Comparison of ENCODE assay signal across 21 cellular contexts in the genomic region with DNA sequence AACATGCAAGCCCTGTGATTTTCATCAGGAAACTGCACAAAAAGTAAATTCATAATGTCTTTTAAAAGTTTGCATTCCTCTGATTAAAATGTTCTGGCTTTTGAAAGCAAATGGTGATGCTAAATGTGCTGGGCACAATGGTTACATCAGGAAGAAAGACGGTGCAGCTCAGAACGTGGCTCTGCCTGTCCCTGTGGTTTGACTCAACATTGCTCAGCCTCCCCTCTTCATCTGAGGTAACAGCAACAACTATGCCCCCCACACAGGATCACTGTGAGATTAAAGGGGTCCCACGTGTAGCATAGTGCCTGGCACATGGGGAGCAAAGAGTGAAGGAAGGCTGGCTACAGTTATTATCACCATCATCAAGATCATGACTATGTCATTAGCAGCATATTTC. TPM values are rescaled to one million over a fixed set of nuclear protein-coding genes. Genes with fewer than 3 reads are reported as not detected.
DNase-seq lines count a peak whose midpoint lies in the region; ATAC-seq, FAIRE-seq and TF ChIP-seq lines count a peak whose summit lies in the region.
"Had no signal": no experiment of that assay in that cellular context is flagged by ENCODE, and none has a peak within 500 bp of the region (broad histone marks: within the 10 kb centered on the region; RNA-seq: fewer than 3 reads in every experiment).

No MANE protein-coding gene starts in this region.

- H3K9ac ChIP-seq in IMR-90 (ENCODE audit: low read depth, low read length) (no peak overlapping the region), neural progenitor cell (no peak overlapping the region)
- H3K9ac ChIP-seq: BLaER1 had no signal

- intact Hi-C loops in IMR-90 (cut with micrococcal nuclease) (no loop called here), breast epithelium (cut with DNase I; ENCODE audit: low total_unique reads) (no loop called here), esophagus squamous epithelium (cut with DNase I) (no loop called here), body of pancreas (cut with DNase I) (no loop called here)

- H2BK15ac ChIP-seq in IMR-90 (ENCODE audit: low read depth, low read length): no peak overlapping the region

- no peak overlapping the region for H2BK120ac ChIP-seq in IMR-90 (ENCODE audit: low read depth, low read length)

- H3K36me3 Mint-ChIP-seq in neural progenitor cell: peaks cover 20% of the 10 kb centered on the region
- H3K36me3 Mint-ChIP-seq: CD4-positive, CD25-positive, alpha-beta regulatory T cell had no signal

- H3F3A ChIP-seq in neural progenitor cell (ENCODE audit: low read depth): peaks cover 11% of the 10 kb centered on the region

- 0 out of 2 replicates have a peak overlapping the region, but pooled peaks have one; percentile 19 for H3K14ac ChIP-seq in IMR-90 (replicated peaks; ENCODE audit: low read depth, low read length)

- TF ChIP-seq RAD21 in IMR-90 (IDR thresholded peaks at IDR 0.05; ENCODE audit: low read length): no peak

- BruUV-seq in IMR-90 (replicated peaks; lab: Mats Ljungman, UMichigan): no TSS peak

- H3K36me3 ChIP-seq in IMR-90 (ENCODE audit: control insufficient read depth, insufficient read depth, low read length) (no peaks in the 10 kb centered on the region), breast epithelium (no peaks in the 10 kb centered on the region), esophagus squamous epithelium (no peaks in the 10 kb centered on the region), neural progenitor cell (no peaks in the 10 kb centered on the region), body of pancreas (replicated peaks in 1 of 2; ENCODE audit: insufficient read depth in 1 of 2, low read depth in 2 of 2) (no peaks in the 10 kb centered on the region)

- no peak for TF ChIP-seq POLR2A in IMR-90 (IDR thresholded peaks at IDR 0.05; ENCODE audit: low read depth, low read length)
- TF ChIP-seq POLR2A in breast epithelium (IDR thresholded peaks at IDR 0.05): no peak
- no peak for TF ChIP-seq POLR2A in esophagus squamous epithelium (IDR thresholded peaks at IDR 0.05)
- TF ChIP-seq POLR2A in body of pancreas (IDR thresholded peaks at IDR 0.05): no peak

- H3K4me3 ChIP-seq in IMR-90 (ENCODE audit: insufficient read depth, low read depth, low read length) (no peak overlapping the region), breast epithelium (no peak overlapping the region), esophagus squamous epithelium (no peak overlapping the region), neural progenitor cell (no peak overlapping the region), body of pancreas (no peak overlapping the region)
- H3K4me3 ChIP-seq: BLaER1, GM23338, K562 had no signal

- H3K9me3 ChIP-seq in IMR-90 (ENCODE audit: control insufficient read depth, insufficient read depth, low read length) (no peaks in the 10 kb centered on the region), breast epithelium (no peaks in the 10 kb centered on the region), esophagus squamous epithelium (no peaks in the 10 kb centered on the region), neural progenitor cell (ENCODE audit: low read depth) (no peaks in the 10 kb centered on the region), body of pancreas (no peaks in the 10 kb centered on the region)
- H3K9me3 ChIP-seq: BLaER1 had no signal

- H2AK9ac ChIP-seq in IMR-90 (replicated peaks; ENCODE audit: low read depth, low read length, poor library complexity): no peak overlapping the region

- H3K4me2 ChIP-seq in IMR-90 (ENCODE audit: low read depth, low read length) (no peak overlapping the region), neural progenitor cell (no peak overlapping the region)
- H3K4me2 ChIP-seq: BLaER1 had no signal

- peaks cover 8% of the 10 kb centered on the region for H3K9me1 ChIP-seq in IMR-90 (ENCODE audit: insufficient read depth, low read length)

- no peak overlapping the region for H4K5ac ChIP-seq in IMR-90 (ENCODE audit: low read depth, low read length)

- no peak overlapping the region for H2BK20ac ChIP-seq in IMR-90 (ENCODE audit: low read depth, low read length)

- H4K20me1 ChIP-seq in IMR-90 (ENCODE audit: insufficient read depth, low read length) (peaks cover 27% of the 10 kb centered on the region), neural progenitor cell (ENCODE audit: low read depth) (peaks cover 44% of the 10 kb centered on the region)

- H4K8ac ChIP-seq in IMR-90 (ENCODE audit: low read depth in 2 of 2, low read length in 2 of 2): no peak overlapping the region

- H3K27ac ChIP-seq in IMR-90 (ENCODE audit: insufficient read depth, low read length) (no peak overlapping the region), breast epithelium (peak overlapping the region; percentile 68 to 74), esophagus squamous epithelium (peak overlapping the region; percentile 54 to 84 (median 65)), neural progenitor cell (no peak overlapping the region), body of pancreas (no peak overlapping the region)
- H3K27ac ChIP-seq: BLaER1, HL-60 had no signal

- H3K79me1 ChIP-seq in IMR-90 (ENCODE audit: low read depth in 1 of 2, low read length in 2 of 2): peaks cover 21 to 62% of the 10 kb centered on the region in 2 experiments; a peak in 3 of 4 replicates

- no peak for TF ChIP-seq CTCF in IMR-90 (conservative IDR thresholded peaks at IDR 0.05; ENCODE audit: low read depth, low read length)
- no peak for TF ChIP-seq CTCF in breast epithelium (IDR thresholded peaks at IDR 0.05)
- no peak for TF ChIP-seq CTCF in esophagus squamous epithelium (IDR thresholded peaks at IDR 0.05)
- no peak for TF ChIP-seq CTCF in neural progenitor cell (IDR thresholded peaks at IDR 0.05)
- TF ChIP-seq CTCF in body of pancreas (IDR thresholded peaks at IDR 0.05): no peak

- H3K4me3 Mint-ChIP-seq in neural progenitor cell: no peak overlapping the region
- H3K4me3 Mint-ChIP-seq: CD4-positive, CD25-positive, alpha-beta regulatory T cell; GM23338; H9 had no signal

- no peak overlapping the region for H4K91ac ChIP-seq in IMR-90 (ENCODE audit: insufficient read depth, low read depth, low read length)

- no peaks in the 10 kb centered on the region for H3K27me3 Mint-ChIP-seq in neural progenitor cell (ENCODE audit: insufficient read depth, low read depth)

- no peak overlapping the region for H2BK5ac ChIP-seq in IMR-90 (ENCODE audit: low read depth, low read length, poor library complexity, severe bottlenecking)

- no peak for FAIRE-seq in GM19239 (lab: Jason Lieb, UNC)
- FAIRE-seq: A204.1, D721Med, K562 had no signal

- in situ Hi-C loops in IMR-90 (cut with MboI; ENCODE audit: low sequenced_read_pairs): no loop called here

- no peak overlapping the region for H3K18ac ChIP-seq in IMR-90 (ENCODE audit: low read depth, low read length)

- no peak overlapping the region for H3K56ac ChIP-seq in IMR-90 (ENCODE audit: extremely low read depth, insufficient read depth, low read length)

- POLR2A ChIA-PET in IMR-90 (lab: Charles Lee; ENCODE audit: unreplicated experiment): no interaction called here

- H2AK5ac ChIP-seq in IMR-90 (ENCODE audit: low read depth, low read length): no peak overlapping the region

- CTCF ChIA-PET in IMR-90 (lab: Yijun Ruan, JAX): no interaction called here

- H3K27ac Mint-ChIP-seq in neural progenitor cell: peak overlapping the region; percentile 19
- H3K27ac Mint-ChIP-seq: CD4-positive, CD25-positive, alpha-beta regulatory T cell had no signal

- H3K27me3 ChIP-seq in IMR-90 (ENCODE audit: control insufficient read depth, insufficient read depth, low read length) (no peaks in the 10 kb centered on the region), breast epithelium (no peaks in the 10 kb centered on the region), esophagus squamous epithelium (no peaks in the 10 kb centered on the region), neural progenitor cell (no peaks in the 10 kb centered on the region), body of pancreas (no peaks in the 10 kb centered on the region)
- H3K27me3 ChIP-seq: BLaER1 had no signal

- dilution Hi-C loops in IMR-90 (cut with HindIII; ENCODE audit: low sequenced_read_pairs, unreplicated experiment): no loop called here

- DNase-seq in IMR-90: no peak
- DNase-seq in breast epithelium (ENCODE audit: low spot score in 2 of 2): no peak
- no peak for DNase-seq in esophagus squamous epithelium (lab: John Stamatoyannopoulos, UW)
- DNase-seq in neural progenitor cell (ENCODE audit: low spot score): no peak
- DNase-seq in GM19239 (ENCODE audit: insufficient read length, low spot score): no peak
- no peak for DNase-seq in body of pancreas
- no peak for DNase-seq in T-helper 9 cell
- DNase-seq: CD4-positive, CD25-positive, alpha-beta regulatory T cell; H9; NCI-H2029; NCI-H446 treated with DMSO at 0.1 percent for 48 hours; NCI-H526 treated with DMSO at 0.1 percent for 48 hours; RPMI8226; SHP77 treated with DMSO at 0.1 percent for 48 hours had no signal

- peaks cover 25% of the 10 kb centered on the region for H3K4me1 Mint-ChIP-seq in neural progenitor cell
- H3K4me1 Mint-ChIP-seq: CD4-positive, CD25-positive, alpha-beta regulatory T cell had no signal

- H2AFZ ChIP-seq in IMR-90 (replicated peaks; ENCODE audit: low read length, poor library complexity): no peak overlapping the region
- H2AFZ ChIP-seq in neural progenitor cell (replicated peaks): no peak overlapping the region
- H2AFZ ChIP-seq: GM23338 had no signal

- H3K4me1 ChIP-seq in IMR-90 (ENCODE audit: control insufficient read depth, insufficient read depth, low read length) (peaks cover 4% of the 10 kb centered on the region; the same call in 1 of the 2 replicates), breast epithelium (no peaks in the 10 kb centered on the region), esophagus squamous epithelium (peaks cover 17 to 96% (median 28%) of the 10 kb centered on the region in 3 donors), neural progenitor cell (peaks cover 10% of the 10 kb centered on the region), body of pancreas (peaks cover 40% of the 10 kb centered on the region)

- no CpG with 5 or more reads among the region's 3 CpGs for WGBS in IMR-90 (ENCODE audit: extremely low coverage in 2 of 2, insufficient read length in 1 of 2), 2 experiments
- WGBS in esophagus squamous epithelium, 2 donors: 35 to 36% methylated on average over 3 of the region's 3 CpGs
- WGBS in body of pancreas, 2 donors: 74 to 75% methylated on average over 3 of the region's 3 CpGs

- ATAC-seq in IMR-90 (ENCODE audit: low read depth): no peak
- ATAC-seq in body of pancreas: no peak
- no peak for ATAC-seq in HG03342 (IDR thresholded peaks at IDR 0.05; ENCODE audit: unreplicated experiment)
- ATAC-seq: K562 had no signal

- H3K9me3 Mint-ChIP-seq in neural progenitor cell: peaks cover 4% of the 10 kb centered on the region
- H3K9me3 Mint-ChIP-seq: GM23338, H9 had no signal

- H3K4ac ChIP-seq in IMR-90 (ENCODE audit: low read depth, low read length): no peak overlapping the region

- no peak overlapping the region for H3K23ac ChIP-seq in IMR-90 (ENCODE audit: low read depth, low read length)

- H3K79me2 ChIP-seq in neural progenitor cell (ENCODE audit: low read depth): peaks cover 99% of the 10 kb centered on the region

RNA-seq across cellular contexts. Expression of gene PARD3, which starts 44.0 kb away (rescaled TPM):
- total RNA-seq in IMR-90 (2012; rRNA removed): 34.2 and 37.5 TPM in 2 replicates
- 13.1 and 14.6 TPM in 2 replicates for polyA plus RNA-seq in IMR-90 (2012; rRNA removed)
- polyA plus RNA-seq in IMR-90 (2012; cell fraction: cytosol; rRNA removed): 4.0 and 6.2 TPM in 2 replicates
- polyA plus RNA-seq in IMR-90 (2012; cell fraction: nucleus; rRNA removed; ENCODE audit: low replicate concordance): 4.2 and 32.9 TPM in 2 replicates
- 10 to 100 TPM; 48.2 to 93.7 (median 60.6) TPM for total RNA-seq in breast epithelium
- 100 to 1,000 TPM in 1 of 4 donors, 10 to 100 TPM in 3; 57.3 to 114 (median 81.7) TPM for total RNA-seq in esophagus squamous epithelium
- total RNA-seq in neural progenitor cell (ENCODE audit: low replicate concordance): 55.3 and 58.7 TPM in 2 replicates
- 10 to 100 TPM; 36.1 to 48.5 TPM for total RNA-seq in body of pancreas

Comparison
In these comparisons a context has a peak if more than half of its experiments do, and no peak if none do; other contexts are left out.
1. H3K27ac ChIP-seq: peak in breast epithelium (2 of 2) and esophagus squamous epithelium (4 of 4); none in IMR-90 (single experiment), neural progenitor cell (single experiment) and body of pancreas (0 of 4).